12 cellular contexts compared by ENCODE assay signal in the genomic region with DNA sequence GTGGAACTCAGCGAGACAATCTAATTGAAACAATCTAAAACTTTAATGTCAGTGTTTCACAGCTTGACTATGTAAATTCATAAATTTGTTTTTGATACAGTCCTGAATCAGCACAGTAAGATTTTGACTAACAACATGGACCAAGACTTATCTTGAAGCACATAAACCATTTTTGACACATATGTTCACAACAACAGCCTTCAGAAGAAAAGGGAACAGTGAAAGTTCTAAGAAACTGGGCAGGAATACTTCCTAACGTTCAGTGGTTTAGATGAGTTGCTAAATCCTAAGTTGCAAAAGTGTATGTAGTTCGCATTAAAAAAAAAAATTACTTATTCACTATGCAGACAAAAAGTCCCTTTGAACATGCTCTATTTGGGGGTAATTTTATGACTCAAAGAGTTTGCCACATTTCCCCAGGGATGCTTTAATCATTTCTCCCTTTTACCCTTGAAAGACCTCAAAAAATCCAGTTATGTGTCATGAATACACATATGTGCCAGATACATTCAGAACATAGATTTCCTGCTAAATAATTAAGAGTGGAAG.
DNase-seq lines count a peak whose midpoint lies in the region; ATAC-seq and TF ChIP-seq lines count a peak whose summit lies in the region.
"Had no signal": no experiment of that assay in that cellular context is flagged by ENCODE, and none has a peak within 500 bp of the region (broad histone marks: within the 10 kb centered on the region; RNA-seq: fewer than 3 reads in every experiment).

No MANE protein-coding gene starts in this region.

- peak; percentile 84 to 93 for DNase-seq in AML-193 (lab: John Stamatoyannopoulos, UW)
- DNase-seq in RPMI7951 (ENCODE audit: low read depth): peak; percentile 25
- no peak for DNase-seq in mesothelial cell of epicardium (ENCODE audit: low spot score in 2 of 2, unreplicated experiment in 2 of 2)
- no peak for DNase-seq in cortex of kidney (lab: John Stamatoyannopoulos, UW)
- no peak for DNase-seq in NCI-H2029 (lab: John Stamatoyannopoulos, UW)
- DNase-seq: CD8-positive, alpha-beta T cell; erythroblast; HFFc6; PC-3 had no signal

- H3K27ac Mint-ChIP-seq in mesothelial cell of epicardium: no peak overlapping the region
- H3K27ac Mint-ChIP-seq: CD8-positive, alpha-beta T cell; HFFc6 had no signal

- no peak overlapping the region for H3K4me3 Mint-ChIP-seq in mesothelial cell of epicardium
- H3K4me3 Mint-ChIP-seq: CD8-positive, alpha-beta T cell; HFFc6 had no signal

- no peak for TF ChIP-seq CTCF in mesothelial cell of epicardium (IDR thresholded peaks at IDR 0.05; ENCODE audit: unreplicated experiment)

- no peaks in the 10 kb centered on the region for H3K36me3 Mint-ChIP-seq in mesothelial cell of epicardium

- peaks cover 29% of the 10 kb centered on the region for H3K9me3 Mint-ChIP-seq in mesothelial cell of epicardium

- ATAC-seq in GM19043 (IDR thresholded peaks at IDR 0.05; ENCODE audit: low read depth, unreplicated experiment): peak; percentile 55
- peak; percentile 73 for ATAC-seq in HG02973 (IDR thresholded peaks at IDR 0.05; ENCODE audit: unreplicated experiment)
- no peak for ATAC-seq in GM19455 (IDR thresholded peaks at IDR 0.05; ENCODE audit: unreplicated experiment)
- ATAC-seq: CD8-positive, alpha-beta T cell; PC-3 had no signal

- H3K4me1 Mint-ChIP-seq in mesothelial cell of epicardium: no peaks in the 10 kb centered on the region

- H3K27me3 Mint-ChIP-seq in mesothelial cell of epicardium (ENCODE audit: low read depth): no peaks in the 10 kb centered on the region

Comparison
In these comparisons a context has a peak if more than half of its experiments do, and no peak if none do; other contexts are left out.
1. DNase-seq: peak in AML-193 (2 of 2) and RPMI7951 (single experiment); none in mesothelial cell of epicardium (0 of 2), cortex of kidney (single experiment) and NCI-H2029 (single experiment).